Comparison of ENCODE assay signal across 9 cellular contexts in the genomic region with DNA sequence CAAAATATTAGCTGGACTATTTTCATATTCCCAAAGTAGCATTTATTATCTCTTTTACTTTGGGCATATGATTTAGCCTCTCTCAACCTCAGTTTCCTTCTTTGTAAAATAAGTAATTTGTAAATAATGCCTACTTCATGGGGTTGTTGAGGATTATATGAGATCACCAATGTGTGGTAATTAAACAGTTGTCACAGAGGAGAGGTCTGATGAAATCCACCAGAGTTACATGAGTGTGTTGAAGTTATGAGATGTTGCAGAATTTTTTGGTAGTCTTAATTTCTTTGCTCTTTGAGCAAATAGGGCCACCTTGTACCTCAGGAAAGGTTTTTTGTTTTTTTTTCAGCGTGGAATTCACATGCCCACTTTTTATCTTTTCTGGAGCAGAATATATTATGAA. TPM values are rescaled to one million over a fixed set of nuclear protein-coding genes. Genes with fewer than 3 reads are reported as not detected.
DNase-seq lines count a peak whose midpoint lies in the region; ATAC-seq and TF ChIP-seq lines count a peak whose summit lies in the region.
"Had no signal": no experiment of that assay in that cellular context is flagged by ENCODE, and none has a peak within 500 bp of the region (broad histone marks: within the 10 kb centered on the region; RNA-seq: fewer than 3 reads in every experiment).

No MANE protein-coding gene starts in this region.

- H3K4me1 ChIP-seq in HUES48 (ENCODE audit: control insufficient read depth, insufficient read depth, low read length) (no peaks in the 10 kb centered on the region), adipocyte (ENCODE audit: control insufficient read depth, insufficient read depth, low read length) (peaks cover 4% of the 10 kb centered on the region), liver (ENCODE audit: control insufficient read depth in 4 of 4, insufficient read depth in 4 of 4, low read length in 3 of 4) (peaks cover 0 to 2% (median 0%) of the 10 kb centered on the region in 4 donors)

- H3K36me3 ChIP-seq in HUES48 (ENCODE audit: control insufficient read depth, insufficient read depth, low read length) = peaks cover 29% of the 10 kb centered on the region
- H3K36me3 ChIP-seq in adipocyte (ENCODE audit: control insufficient read depth, insufficient read depth, low read length, severe bottlenecking) = peaks cover 22% of the 10 kb centered on the region
- H3K36me3 ChIP-seq in liver (ENCODE audit: control insufficient read depth in 4 of 4, insufficient read depth in 3 of 4, low read depth in 1 of 4, low read length in 3 of 4) = peaks cover 1 to 8% (median 5%) of the 10 kb centered on the region in 4 donors

- 22% methylated on average over 1 of the region's 1 CpG for WGBS in liver

- H3K9ac ChIP-seq in HUES48 (ENCODE audit: low read depth, low read length) (peak overlapping the region; percentile 89), adipocyte (ENCODE audit: low read length) (peak overlapping the region; percentile 88), liver (ENCODE audit: low read depth in 1 of 2, low read length in 2 of 2) (peak overlapping the region in 1 of 2 donors; percentile 99)

- H3K9me3 ChIP-seq in HUES48 (ENCODE audit: control insufficient read depth, insufficient read depth, low read length) = peaks cover 25% of the 10 kb centered on the region
- no peaks in the 10 kb centered on the region for H3K9me3 ChIP-seq in adipocyte (ENCODE audit: control insufficient read depth, low read length)
- H3K9me3 ChIP-seq in liver (ENCODE audit: control insufficient read depth in 4 of 4, low read length in 3 of 4) = no peaks in the 10 kb centered on the region

- ATAC-seq in activated CD4-positive, CD25-positive, alpha-beta regulatory T cell treated with anti-CD3 and anti-CD28 coated beads, Interleukin-2, amount 50 U/mL, for 24 hours = no peak
- no peak for ATAC-seq in HG02970 (IDR thresholded peaks at IDR 0.05; ENCODE audit: low FRiP score, unreplicated experiment)

- H3K27ac ChIP-seq in 22Rv1 (peak overlapping the region; percentile 94), HUES48 (ENCODE audit: low read depth, low read length) (no peak overlapping the region), liver (ENCODE audit: low read depth in 1 of 2, low read length in 2 of 2) (peak overlapping the region; percentile 86 to 88)

- TF ChIP-seq CTCF in 22Rv1 (IDR thresholded peaks at IDR 0.05) (no peak), liver (IDR thresholded peaks at IDR 0.05; ENCODE audit: low read depth, low read length, missing input control) (no peak)

- no peaks in the 10 kb centered on the region for H3K27me3 ChIP-seq in HUES48 (ENCODE audit: control insufficient read depth, insufficient read depth, low read length)
- H3K27me3 ChIP-seq in adipocyte (replicated peaks; ENCODE audit: control insufficient read depth, insufficient read depth, low read length) = no peaks in the 10 kb centered on the region
- no peaks in the 10 kb centered on the region for H3K27me3 ChIP-seq in liver (ENCODE audit: control insufficient read depth in 4 of 4, insufficient read depth in 4 of 4, low read length in 3 of 4)

- TF ChIP-seq RAD21 in liver (IDR thresholded peaks at IDR 0.05) = no peak

- peak overlapping the region; percentile 94 for H3K4me3 ChIP-seq in HUES48 (ENCODE audit: low read depth, low read length)
- peak overlapping the region; percentile 89 for H3K4me3 ChIP-seq in adipocyte (ENCODE audit: low read length)
- peak overlapping the region; percentile 65 to 86 (median 75) for H3K4me3 ChIP-seq in liver (ENCODE audit: low read depth in 1 of 3, low read length in 3 of 3)

- DNase-seq in adipocyte (ENCODE audit: low read depth) (peak; percentile 40), NCI-H510A (lab: John Stamatoyannopoulos, UW) (no peak)
- no peak for DNase-seq in activated CD8-positive, alpha-beta memory T cell treated with anti-CD3 and anti-CD28 coated beads, Interleukin-2, amount 50 U/mL, for 48 hours
- DNase-seq: NCI-H2171 treated with DMSO at 0.1 percent for 48 hours had no signal

TF ChIP-seq in liver, 16 proteins besides CTCF, POLR2A, EP300 and RAD21:
- no peak for TF ChIP-seq HNF4A (conservative IDR thresholded peaks at IDR 0.05)
- TF ChIP-seq FOXA1 (IDR thresholded peaks at IDR 0.05) = no peak
- TF ChIP-seq FOXA2 (IDR thresholded peaks at IDR 0.05) = no peak
- no peak for TF ChIP-seq NR2F2 (IDR thresholded peaks at IDR 0.05)
- no peak for TF ChIP-seq RXRA (IDR thresholded peaks at IDR 0.05)
- no peak for TF ChIP-seq HNF4G (IDR thresholded peaks at IDR 0.05)
- no peak for TF ChIP-seq EGR1 (IDR thresholded peaks at IDR 0.05; ENCODE audit: low read depth in 2 of 2)
- TF ChIP-seq SP1 (IDR thresholded peaks at IDR 0.05) = no peak
- TF ChIP-seq, protein P1, sequence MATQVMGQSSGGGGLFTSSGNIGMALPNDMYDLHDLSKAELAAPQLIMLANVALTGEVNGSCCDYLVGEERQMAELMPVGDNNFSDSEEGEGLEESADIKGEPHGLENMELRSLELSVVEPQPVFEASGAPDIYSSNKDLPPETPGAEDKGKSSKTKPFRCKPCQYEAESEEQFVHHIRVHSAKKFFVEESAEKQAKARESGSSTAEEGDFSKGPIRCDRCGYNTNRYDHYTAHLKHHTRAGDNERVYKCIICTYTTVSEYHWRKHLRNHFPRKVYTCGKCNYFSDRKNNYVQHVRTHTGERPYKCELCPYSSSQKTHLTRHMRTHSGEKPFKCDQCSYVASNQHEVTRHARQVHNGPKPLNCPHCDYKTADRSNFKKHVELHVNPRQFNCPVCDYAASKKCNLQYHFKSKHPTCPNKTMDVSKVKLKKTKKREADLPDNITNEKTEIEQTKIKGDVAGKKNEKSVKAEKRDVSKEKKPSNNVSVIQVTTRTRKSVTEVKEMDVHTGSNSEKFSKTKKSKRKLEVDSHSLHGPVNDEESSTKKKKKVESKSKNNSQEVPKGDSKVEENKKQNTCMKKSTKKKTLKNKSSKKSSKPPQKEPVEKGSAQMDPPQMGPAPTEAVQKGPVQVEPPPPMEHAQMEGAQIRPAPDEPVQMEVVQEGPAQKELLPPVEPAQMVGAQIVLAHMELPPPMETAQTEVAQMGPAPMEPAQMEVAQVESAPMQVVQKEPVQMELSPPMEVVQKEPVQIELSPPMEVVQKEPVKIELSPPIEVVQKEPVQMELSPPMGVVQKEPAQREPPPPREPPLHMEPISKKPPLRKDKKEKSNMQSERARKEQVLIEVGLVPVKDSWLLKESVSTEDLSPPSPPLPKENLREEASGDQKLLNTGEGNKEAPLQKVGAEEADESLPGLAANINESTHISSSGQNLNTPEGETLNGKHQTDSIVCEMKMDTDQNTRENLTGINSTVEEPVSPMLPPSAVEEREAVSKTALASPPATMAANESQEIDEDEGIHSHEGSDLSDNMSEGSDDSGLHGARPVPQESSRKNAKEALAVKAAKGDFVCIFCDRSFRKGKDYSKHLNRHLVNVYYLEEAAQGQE (IDR thresholded peaks at IDR 0.05) = no peak
- no peak for TF ChIP-seq TAF1 (conservative IDR thresholded peaks at IDR 0.05)
- TF ChIP-seq, protein P2, sequence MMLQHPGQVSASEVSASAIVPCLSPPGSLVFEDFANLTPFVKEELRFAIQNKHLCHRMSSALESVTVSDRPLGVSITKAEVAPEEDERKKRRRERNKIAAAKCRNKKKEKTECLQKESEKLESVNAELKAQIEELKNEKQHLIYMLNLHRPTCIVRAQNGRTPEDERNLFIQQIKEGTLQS (IDR thresholded peaks at IDR 0.05) = peak; percentile 19
- peak in 1 of 2 donors; percentile 27 for TF ChIP-seq JUND (IDR thresholded peaks at IDR 0.05)
- no peak for TF ChIP-seq YY1 (IDR thresholded peaks at IDR 0.05)
- TF ChIP-seq GABPA (IDR thresholded peaks at IDR 0.05 in 1 of 2, conservative IDR thresholded peaks at IDR 0.05 in 1 of 2) = no peak
- TF ChIP-seq, protein P3, sequence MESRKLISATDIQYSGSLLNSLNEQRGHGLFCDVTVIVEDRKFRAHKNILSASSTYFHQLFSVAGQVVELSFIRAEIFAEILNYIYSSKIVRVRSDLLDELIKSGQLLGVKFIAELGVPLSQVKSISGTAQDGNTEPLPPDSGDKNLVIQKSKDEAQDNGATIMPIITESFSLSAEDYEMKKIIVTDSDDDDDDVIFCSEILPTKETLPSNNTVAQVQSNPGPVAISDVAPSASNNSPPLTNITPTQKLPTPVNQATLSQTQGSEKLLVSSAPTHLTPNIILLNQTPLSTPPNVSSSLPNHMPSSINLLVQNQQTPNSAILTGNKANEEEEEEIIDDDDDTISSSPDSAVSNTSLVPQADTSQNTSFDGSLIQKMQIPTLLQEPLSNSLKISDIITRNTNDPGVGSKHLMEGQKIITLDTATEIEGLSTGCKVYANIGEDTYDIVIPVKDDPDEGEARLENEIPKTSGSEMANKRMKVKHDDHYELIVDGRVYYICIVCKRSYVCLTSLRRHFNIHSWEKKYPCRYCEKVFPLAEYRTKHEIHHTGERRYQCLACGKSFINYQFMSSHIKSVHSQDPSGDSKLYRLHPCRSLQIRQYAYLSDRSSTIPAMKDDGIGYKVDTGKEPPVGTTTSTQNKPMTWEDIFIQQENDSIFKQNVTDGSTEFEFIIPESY (IDR thresholded peaks at IDR 0.05) = no peak

RNA-seq across cellular contexts. Expression of a gene that starts 1.4 kb away (rescaled TPM):
- total RNA-seq in liver = 100 to 1,000 TPM; 194 to 396 TPM
- polyA plus RNA-seq in liver = 100 to 1,000 TPM; 563 to 576 TPM

RNA-seq across cellular contexts. Expression of a gene that starts 5.5 kb away (rescaled TPM):
- 100 to 1,000 TPM in 1 of 2 donors, 10 to 100 TPM in 1; 68.6 to 121 TPM for total RNA-seq in liver
- 10 to 100 TPM; 29.0 to 47.3 TPM for polyA plus RNA-seq in liver

RNA-seq across cellular contexts. Expression of a gene that starts 9.8 kb away (rescaled TPM):
- total RNA-seq in liver = 10 to 100 TPM in 1 of 2 donors, 1 to 10 TPM in 1; 4.9 to 15.3 TPM
- polyA plus RNA-seq in liver = 1 to 10 TPM in 1 of 2 donors, under 1 TPM in 1; 0.75 to 1.2 TPM
